In genomic region chr14:78119440-78119839, GRCh38 we compare ENCODE assay signal across 26 cellular contexts. TPM values are rescaled to one million over a fixed set of nuclear protein-coding genes. Genes with fewer than 3 reads are reported as not detected.
"Had no signal": no experiment of that assay in that cellular context is flagged by ENCODE, and none has a peak within 500 bp of the region (broad histone marks: within the 10 kb centered on the region; RNA-seq: fewer than 3 reads in every experiment).

No MANE protein-coding gene starts in this region.

- H3K36me3 ChIP-seq: colonic mucosa, esophagus squamous epithelium, gastrocnemius medialis, heart right ventricle, left lung, lower lobe of right lung had no signal

- ATAC-seq: effector memory CD8-positive, alpha-beta T cell; esophagus mucosa; gastrocnemius medialis; heart right ventricle; left cardiac atrium; left lung; left ventricle myocardium superior; lower lobe of right lung; mucosa of descending colon had no signal

- H3K9me3 ChIP-seq: colonic mucosa, esophagus squamous epithelium, gastrocnemius medialis, lower lobe of right lung, mucosa of descending colon had no signal

- H3K4me1 ChIP-seq: colonic mucosa, esophagus squamous epithelium, gastrocnemius medialis, heart right ventricle, left lung, lower lobe of right lung had no signal

- H3K27ac ChIP-seq: colonic mucosa, epithelial cell of prostate, esophagus squamous epithelium, gastrocnemius medialis, heart right ventricle, left lung, lower lobe of right lung had no signal

- H3K27me3 ChIP-seq: colonic mucosa, esophagus squamous epithelium, gastrocnemius medialis, left lung had no signal

- DNase-seq: colonic mucosa; cortex of kidney; effector CD8-positive, alpha-beta T cell; effector memory CD8-positive, alpha-beta T cell; endodermal cell; erythroblast; esophagus squamous epithelium; foreskin fibroblast; foreskin melanocyte; gastrocnemius medialis; glutamatergic neuron; head of caudate nucleus; heart right ventricle; hippocampal formation; left cardiac atrium; left lung; left ventricle myocardium superior; lower lobe of right lung; mesenchymal stem cell; mucosa of descending colon had no signal

- H3K4me3 ChIP-seq: colonic mucosa, esophagus squamous epithelium, gastrocnemius medialis, heart right ventricle, left lung, lower lobe of right lung, mucosa of descending colon had no signal

- FAIRE-seq: endometrium, islet of Langerhans, keratinocyte had no signal

RNA-seq across cellular contexts. Expression of gene NRXN3, which starts 50.7 kb away (rescaled TPM):
- total RNA-seq: lung microvascular endothelial cell had no signal
